Comparison of ENCODE assay signal across 29 cellular contexts in genomic region chr16:80433617-80434016, GRCh38.
DNase-seq lines count a peak whose midpoint lies in the region; ATAC-seq, FAIRE-seq and TF ChIP-seq lines count a peak whose summit lies in the region.
"Had no signal": no experiment of that assay in that cellular context is flagged by ENCODE, and none has a peak within 500 bp of the region (broad histone marks: within the 10 kb centered on the region; RNA-seq: fewer than 3 reads in every experiment).

No MANE protein-coding gene starts in this region.

- no peak for TF ChIP-seq POLR2A in H54 (IDR thresholded peaks at IDR 0.05; ENCODE audit: low read depth, low read length)

- ATAC-seq in HG02970 (IDR thresholded peaks at IDR 0.05; ENCODE audit: low FRiP score, unreplicated experiment) (no peak), GM21723 (IDR thresholded peaks at IDR 0.05; ENCODE audit: unreplicated experiment) (no peak)
- ATAC-seq: CD8-positive, alpha-beta T cell; gastroesophageal sphincter; lower lobe of right lung; T-helper 17 cell had no signal

- CTCF ChIA-PET in activated CD4-positive, alpha-beta memory T cell treated with anti-CD3 and anti-CD28 coated beads for 36 hours (lab: Charles Lee): interaction anchor here (1.0 to 1.1 kb wide), 2 partner anchors 33 to 94 kb away, joined by 3 to 4 read pairs; no protein-coding TSS in a partner anchor

- H3K4me3 Mint-ChIP-seq in activated CD4-positive, alpha-beta memory T cell treated with anti-CD3 and anti-CD28 coated beads for 36 hours: no peak overlapping the region
- H3K4me3 Mint-ChIP-seq: CD8-positive, alpha-beta T cell; neural crest cell; T-helper 17 cell; type B pancreatic cell had no signal

- dilution Hi-C loops in keratinocyte (cut with MboI; ENCODE audit: extremely low pct_ligation_motif_present, low sequenced_read_pairs): no loop called here

- no peaks in the 10 kb centered on the region for H3K36me3 Mint-ChIP-seq in activated CD4-positive, alpha-beta memory T cell treated with anti-CD3 and anti-CD28 coated beads for 36 hours
- H3K36me3 Mint-ChIP-seq: CD8-positive, alpha-beta T cell; type B pancreatic cell had no signal

- intact Hi-C loops in activated CD4-positive, alpha-beta memory T cell treated with anti-CD3 and anti-CD28 coated beads for 36 hours (cut with micrococcal nuclease): no loop called here

- peaks cover 22% of the 10 kb centered on the region for H3K27me3 Mint-ChIP-seq in activated CD4-positive, alpha-beta memory T cell treated with anti-CD3 and anti-CD28 coated beads for 36 hours

- no peaks in the 10 kb centered on the region for H3K9me3 ChIP-seq in keratinocyte (ENCODE audit: control insufficient read depth, low read depth, low read length)
- H3K9me3 ChIP-seq: esophagus muscularis mucosa, lower lobe of right lung, MG63 had no signal

- H3K9ac ChIP-seq in keratinocyte (ENCODE audit: control insufficient read depth, extremely low read depth, insufficient read depth, low read length): no peak overlapping the region

- H3K9me3 Mint-ChIP-seq in activated CD4-positive, alpha-beta memory T cell treated with anti-CD3 and anti-CD28 coated beads for 36 hours: no peaks in the 10 kb centered on the region

- peak; percentile 3 for DNase-seq in activated CD4-positive, alpha-beta T cell treated with anti-CD3 and anti-CD28 coated beads for 48 hours
- DNase-seq in activated CD4-positive, alpha-beta T cell treated with anti-CD3 and anti-CD28 coated beads for 4 hours: no peak
- DNase-seq in H54 (ENCODE audit: insufficient read length, low spot score) (peak; percentile 1), keratinocyte (ENCODE audit: low read depth, low spot score) (peak; percentile 33), NCI-H82 treated with DMSO at 0.1 percent for 48 hours (lab: John Stamatoyannopoulos, UW; ENCODE audit: unreplicated experiment) (no peak)
- peak; percentile 34 for DNase-seq in activated CD4-positive, alpha-beta memory T cell treated with anti-CD3 and anti-CD28 coated beads for 36 hours
- DNase-seq: activated CD8-positive, alpha-beta memory T cell treated with anti-CD3 and anti-CD28 coated beads, Interleukin-2, amount 50 U/mL, for 4 hours; activated effector memory CD4-positive, alpha-beta T cell treated with Interleukin-2 at 50 U/mL for 16 hours; CD8-positive, alpha-beta T cell; effector memory CD4-positive, alpha-beta T cell; GF-D8; lower lobe of right lung; MG63; NCI-H2171; NCI-H524 treated with DMSO at 0.1 percent for 48 hours; RPMI8226; stimulated activated CD8-positive, alpha-beta memory T cell treated with anti-CD3 and anti-CD28 coated beads, Interleukin-4, amount 100 ng/mL, for 48 hours; T-helper 17 cell had no signal

- no peaks in the 10 kb centered on the region for H4K20me1 ChIP-seq in keratinocyte (ENCODE audit: control insufficient read depth, extremely low read depth, insufficient read depth, low read length)

- H2AFZ ChIP-seq in keratinocyte (ENCODE audit: control insufficient read depth, low read length): no peak overlapping the region

- peak overlapping the region; percentile 6 for H3K4me2 ChIP-seq in keratinocyte (ENCODE audit: control insufficient read depth, extremely low read depth, insufficient read depth, low read depth, low read length)

- H3K4me1 Mint-ChIP-seq in activated CD4-positive, alpha-beta memory T cell treated with anti-CD3 and anti-CD28 coated beads for 36 hours (ENCODE audit: low read depth): no peaks in the 10 kb centered on the region
- H3K4me1 Mint-ChIP-seq: neural crest cell, T-helper 17 cell had no signal

- no peak for TF ChIP-seq CTCF in keratinocyte (optimal IDR thresholded peaks at IDR 0.05 in 1 of 3, IDR thresholded peaks at IDR 0.05 in 1 of 3, conservative IDR thresholded peaks at IDR 0.05 in 1 of 3; ENCODE audit: extremely low read depth in 1 of 3, insufficient read depth in 2 of 3, low read length in 3 of 3)

- POLR2A ChIA-PET in activated CD4-positive, alpha-beta memory T cell treated with anti-CD3 and anti-CD28 coated beads for 36 hours (lab: Charles Lee): no interaction called here

- H3K9me1 ChIP-seq in keratinocyte (ENCODE audit: control insufficient read depth, extremely low read depth, insufficient read depth, low read length): no peaks in the 10 kb centered on the region

- FAIRE-seq in H54 (lab: Jason Lieb, UNC) (no peak), keratinocyte (lab: Jason Lieb, UNC) (peak; percentile 81)
- FAIRE-seq: A204.1, colon, H1, islet of Langerhans had no signal

- H3K4me3 ChIP-seq in keratinocyte (ENCODE audit: control insufficient read depth in 2 of 3, extremely low read depth in 1 of 3, insufficient read depth in 2 of 3, low read depth in 1 of 3, low read length in 3 of 3): no peak overlapping the region
- H3K4me3 ChIP-seq: esophagus muscularis mucosa, gastroesophageal sphincter, lower lobe of right lung, MG63, SK-N-MC had no signal

- H3K27me3 ChIP-seq in keratinocyte (ENCODE audit: control insufficient read depth, extremely low read depth, insufficient read depth, low read length): peaks cover 3% of the 10 kb centered on the region
- H3K27me3 ChIP-seq: MG63 had no signal

- peak overlapping the region; percentile 23 for H3K27ac ChIP-seq in keratinocyte (ENCODE audit: control insufficient read depth, insufficient read depth, low read length)
- H3K27ac ChIP-seq: esophagus muscularis mucosa, gastroesophageal sphincter, lower lobe of right lung, SK-N-MC had no signal

- H3K27ac Mint-ChIP-seq in activated CD4-positive, alpha-beta memory T cell treated with anti-CD3 and anti-CD28 coated beads for 36 hours: no peak overlapping the region
- H3K27ac Mint-ChIP-seq: CD8-positive, alpha-beta T cell; T-helper 17 cell; type B pancreatic cell had no signal

- H3K36me3 ChIP-seq in keratinocyte (ENCODE audit: control insufficient read depth in 2 of 2, extremely low read depth in 1 of 2, insufficient read depth in 2 of 2, low read length in 2 of 2): no peaks in the 10 kb centered on the region
- H3K36me3 ChIP-seq: esophagus muscularis mucosa, gastroesophageal sphincter, lower lobe of right lung, MG63 had no signal

- H3K4me1 ChIP-seq in keratinocyte (ENCODE audit: control insufficient read depth, extremely low read depth, insufficient read depth, low read length): peaks cover 12% of the 10 kb centered on the region
- H3K4me1 ChIP-seq: esophagus muscularis mucosa, gastroesophageal sphincter, lower lobe of right lung had no signal

- no peaks in the 10 kb centered on the region for H3K79me2 ChIP-seq in keratinocyte (ENCODE audit: control insufficient read depth, insufficient read depth, low read length)

Comparison
In these comparisons a context has a peak if more than half of its experiments do, and no peak if none do; other contexts are left out.
1. DNase-seq: peak in activated CD4-positive, alpha-beta T cell treated with anti-CD3 and anti-CD28 coated beads for 48 hours (single experiment), H54 (single experiment), activated CD4-positive, alpha-beta memory T cell treated with anti-CD3 and anti-CD28 coated beads for 36 hours (single experiment) and keratinocyte (single experiment); none in activated CD4-positive, alpha-beta T cell treated with anti-CD3 and anti-CD28 coated beads for 4 hours (0 of 2) and NCI-H82 treated with DMSO at 0.1 percent for 48 hours (single experiment).